ENCODE assay signal across 8 cellular contexts in the genomic region with DNA sequence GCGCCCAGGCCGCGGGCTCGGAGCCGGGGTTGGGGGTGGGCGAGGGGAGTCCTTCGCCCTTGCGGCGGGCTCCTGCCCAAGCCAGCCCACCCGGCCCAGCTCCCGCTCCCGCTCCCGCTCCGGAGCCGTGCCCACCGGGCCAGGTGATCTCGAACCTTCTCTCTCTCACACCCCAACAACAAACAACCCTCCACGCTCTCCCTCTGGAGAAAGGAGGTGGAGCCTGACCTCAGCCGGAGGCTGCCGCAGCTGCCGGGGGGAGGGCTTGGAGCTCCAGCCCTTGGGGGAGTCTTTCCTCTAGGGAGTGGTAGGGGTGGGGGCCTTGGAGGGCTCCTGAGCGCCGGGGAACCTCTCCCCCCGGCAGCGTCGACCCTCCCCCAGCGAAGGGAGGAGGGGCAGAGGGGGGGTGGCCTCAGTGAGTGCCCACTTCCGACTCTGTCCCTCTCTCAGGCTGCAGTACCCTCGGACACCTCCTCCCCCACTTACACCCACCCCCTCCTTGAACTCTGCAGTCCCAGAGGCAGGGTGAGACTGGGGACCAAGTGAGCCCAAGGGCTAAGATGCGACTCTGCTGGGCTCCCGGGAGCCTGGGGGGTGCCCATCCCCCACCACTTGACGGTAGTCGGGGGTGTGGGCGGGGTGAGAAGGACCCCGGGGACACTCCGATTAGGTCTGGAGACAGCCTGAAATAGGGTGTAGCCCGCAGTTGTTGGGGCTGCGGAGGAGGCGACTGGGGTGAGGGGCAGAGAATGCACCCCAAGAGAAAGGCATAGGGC. TPM values are rescaled to one million over a fixed set of nuclear protein-coding genes. Genes with fewer than 3 reads are reported as not detected.
DNase-seq lines count a peak whose midpoint lies in the region; ATAC-seq and TF ChIP-seq lines count a peak whose summit lies in the region.

No MANE protein-coding gene starts in this region.

- H3K27ac ChIP-seq in SJCRH30 (no peak overlapping the region), sigmoid colon (peak overlapping the region in 1 of 4 donors; percentile 9)

- TF ChIP-seq CTCF in fibroblast of mammary gland (conservative IDR thresholded peaks at IDR 0.05; ENCODE audit: control insufficient read depth, insufficient read depth, low read depth, low read length), result no peak
- no peak for TF ChIP-seq CTCF in sigmoid colon (IDR thresholded peaks at IDR 0.05)

- DNase-seq in DMS79 treated with DMSO at 0.1 percent for 48 hours (lab: John Stamatoyannopoulos, UW), result peak; percentile 20
- no peak for DNase-seq in DMS79 (lab: John Stamatoyannopoulos, UW)
- peak; percentile 62 to 64 for DNase-seq in SJCRH30
- no peak for DNase-seq in fibroblast of mammary gland (ENCODE audit: low read depth)
- no peak for DNase-seq in sigmoid colon
- DNase-seq in T-helper 9 cell, result no peak

- H3K9me3 ChIP-seq in SJCRH30 (replicated peaks), result no peaks in the 10 kb centered on the region
- H3K9me3 ChIP-seq in sigmoid colon, result no peaks in the 10 kb centered on the region

- WGBS in sigmoid colon, 2 donors, result 1 to 2% methylated on average over 38 to 39 of the region's 39 CpGs

- TF ChIP-seq POLR2A in sigmoid colon (IDR thresholded peaks at IDR 0.05), result no peak

- H3K27me3 ChIP-seq in SJCRH30 (peaks cover 15% of the 10 kb centered on the region; the same call in 1 of the 2 replicates), sigmoid colon (peaks cover 15 to 33% (median 25%) of the 10 kb centered on the region in 3 donors)

- ATAC-seq in GM21367 (IDR thresholded peaks at IDR 0.05; ENCODE audit: unreplicated experiment) (no peak), HG02798 (IDR thresholded peaks at IDR 0.05; ENCODE audit: poor library complexity, unreplicated experiment) (no peak)

- intact Hi-C loops in sigmoid colon (cut with DNase I), result no loop called here

- H3K4me1 ChIP-seq in SJCRH30, result peaks cover 8% of the 10 kb centered on the region; the same call in 1 of the 2 replicates
- H3K4me1 ChIP-seq in sigmoid colon, result peaks cover 0 to 32% (median 30%) of the 10 kb centered on the region in 4 donors

- H3K4me3 ChIP-seq in SJCRH30, result peak overlapping the region; percentile 58
- H3K4me3 ChIP-seq in fibroblast of mammary gland (ENCODE audit: control insufficient read depth, low read depth, low read length), result peak overlapping the region; percentile 24
- peak overlapping the region; percentile 8 to 48 (median 42) for H3K4me3 ChIP-seq in sigmoid colon

- TF ChIP-seq EP300 in sigmoid colon (IDR thresholded peaks at IDR 0.05), result no peak

- H3K36me3 ChIP-seq in SJCRH30 (no peaks in the 10 kb centered on the region), sigmoid colon (no peaks in the 10 kb centered on the region)

RNA-seq across cellular contexts. Expression of a gene that starts 4.4 kb away (rescaled TPM):
- 10.9 and 11.0 TPM in 2 replicates for total RNA-seq in SJCRH30 (2014; rRNA removed; shearing (Covaris generic))
- 10 to 100 TPM in 1 of 4 donors, 1 to 10 TPM in 3; 7.7 to 16.3 (median 9.3) TPM for total RNA-seq in sigmoid colon
- 10 to 100 TPM in 2 of 3 donors, 1 to 10 TPM in 1; 9.6 to 20.2 (median 14.1) TPM for polyA plus RNA-seq in sigmoid colon

RNA-seq across cellular contexts. Expression of a gene that starts 30.7 kb away (rescaled TPM):
- total RNA-seq in SJCRH30 (2014; rRNA removed; shearing (Covaris generic)), result 34.9 and 36.7 TPM in 2 replicates
- 10 to 100 TPM; 33.2 to 59.9 (median 55.4) TPM for total RNA-seq in sigmoid colon
- 10 to 100 TPM; 28.8 to 56.0 (median 33.1) TPM for polyA plus RNA-seq in sigmoid colon

RNA-seq across cellular contexts. Expression of a gene that starts 34.5 kb away (rescaled TPM):
- total RNA-seq in SJCRH30 (2014; rRNA removed; shearing (Covaris generic)), result 36.7 and 39.4 TPM in 2 replicates
- total RNA-seq in sigmoid colon, result 10 to 100 TPM in 1 of 4 donors, 1 to 10 TPM in 3; 6.4 to 10.2 (median 7.4) TPM
- 1 to 10 TPM; 1.2 to 6.2 (median 1.2) TPM for polyA plus RNA-seq in sigmoid colon

RNA-seq across cellular contexts. Expression of a gene that starts 53.8 kb away (rescaled TPM):
- 92.2 and 93.9 TPM in 2 replicates for total RNA-seq in SJCRH30 (2014; rRNA removed; shearing (Covaris generic))
- 10 to 100 TPM in 1 of 4 donors, 1 to 10 TPM in 3; 5.0 to 13.8 (median 6.6) TPM for total RNA-seq in sigmoid colon
- 10 to 100 TPM in 1 of 3 donors, 1 to 10 TPM in 2; 6.0 to 18.9 (median 9.5) TPM for polyA plus RNA-seq in sigmoid colon

Comparison
In these comparisons a context has a peak if more than half of its experiments do, and no peak if none do; other contexts are left out.
1. DNase-seq: peak in DMS79 treated with DMSO at 0.1 percent for 48 hours (single experiment) and SJCRH30 (2 of 2); none in DMS79 (single experiment), fibroblast of mammary gland (single experiment), sigmoid colon (single experiment) and T-helper 9 cell (single experiment).
2. Peak in every context shown above with its lines, with median percentiles within 50 percentile points of each other: H3K4me3 ChIP-seq.